ENCODE assay signal across 15 cellular contexts in the genomic region with DNA sequence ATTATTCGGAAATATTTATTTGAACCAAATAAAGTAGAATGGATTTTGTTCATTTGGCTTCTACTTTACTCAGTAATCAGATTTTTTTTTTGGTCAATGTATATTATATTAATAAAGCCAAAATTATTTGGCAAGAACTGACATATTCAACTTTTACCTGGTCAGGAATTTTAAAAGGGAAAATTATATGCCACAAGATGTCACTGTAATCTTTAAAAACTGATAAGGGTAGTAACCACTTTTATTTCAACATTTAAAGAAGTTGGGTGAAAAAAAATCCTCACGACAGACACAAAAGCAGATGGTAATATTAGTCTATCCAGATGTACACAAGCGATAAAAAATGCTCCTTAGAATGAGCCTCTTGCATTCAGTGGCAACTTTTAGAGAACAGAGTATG.
DNase-seq lines count a peak whose midpoint lies in the region; ATAC-seq, FAIRE-seq and TF ChIP-seq lines count a peak whose summit lies in the region.
"Had no signal": no experiment of that assay in that cellular context is flagged by ENCODE, and none has a peak within 500 bp of the region (broad histone marks: within the 10 kb centered on the region; RNA-seq: fewer than 3 reads in every experiment).

No MANE protein-coding gene starts in this region.

- H3K27ac ChIP-seq in K562 (ENCODE audit: extremely low read depth, low read depth, low read length) (no peak overlapping the region), neural progenitor cell (no peak overlapping the region)
- H3K27ac ChIP-seq: esophagus squamous epithelium, Peyer's patch had no signal

- whole genome bisulfite sequencing in K562 (ENCODE audit: insufficient coverage, low coverage, missing lambda C conversion rate): 6% methylated on average over 3 of the region's 3 CpGs

- no peak for ATAC-seq in K562
- ATAC-seq in HG03045 (IDR thresholded peaks at IDR 0.05; ENCODE audit: unreplicated experiment): no peak
- ATAC-seq in GM19395 (IDR thresholded peaks at IDR 0.05; ENCODE audit: unreplicated experiment): no peak
- ATAC-seq: stimulated activated naive CD8-positive, alpha-beta T cell treated with anti-CD3 and anti-CD28 coated beads, Interleukin-15, Interleukin-2, amounts not matched to agents 100 U/mL and 50 U/mL, for 24 hours had no signal

- DNase-seq in HCEC 1CT: peak; percentile 20
- DNase-seq in NCI-H2171 treated with DMSO at 0.1 percent for 48 hours (lab: John Stamatoyannopoulos, UW): peak; percentile 95
- DNase-seq in K562 (ENCODE audit: extremely low read depth in 1 of 4, low spot score in 3 of 4): no peak
- DNase-seq in neural progenitor cell (ENCODE audit: low spot score): no peak
- DNase-seq in activated CD4-positive, alpha-beta T cell treated with anti-CD3 and anti-CD28 coated beads, Interleukin-2, amount 50 U/mL, for 48 hours: no peak
- DNase-seq in stimulated activated CD4-positive, alpha-beta T cell treated with anti-CD3 and anti-CD28 coated beads, Interleukin-4, amount 100 ng/mL, for 4 hours: no peak
- DNase-seq: activated CD4-positive, CD25-positive, alpha-beta regulatory T cell treated with anti-CD3 and anti-CD28 coated beads, Interleukin-2, amount 50 U/mL, for 72 hours; caudate nucleus; esophagus squamous epithelium; NCI-H1417 treated with DMSO at 0.1 percent for 48 hours; Peyer's patch; stimulated activated CD4-positive, alpha-beta T cell treated with anti-CD3 and anti-CD28 coated beads, Interleukin-1b, Interleukin-23, amount 100 ng/mL, for 48 hours; stimulated activated naive CD8-positive, alpha-beta T cell treated with anti-CD3 and anti-CD28 coated beads, Interleukin-15, Interleukin-2, amounts not matched to agents 100 U/mL and 50 U/mL, for 24 hours had no signal

- no peaks in the 10 kb centered on the region for H4K20me1 ChIP-seq in K562 (replicated peaks; ENCODE audit: control insufficient read depth, insufficient read depth, low read length)
- no peaks in the 10 kb centered on the region for H4K20me1 ChIP-seq in neural progenitor cell (ENCODE audit: low read depth)

- H3K4me1 ChIP-seq in K562 (replicated peaks in 1 of 2; ENCODE audit: control insufficient read depth in 2 of 2, insufficient read depth in 2 of 2, low read length in 2 of 2) (no peaks in the 10 kb centered on the region), neural progenitor cell (no peaks in the 10 kb centered on the region)
- H3K4me1 ChIP-seq: Peyer's patch had no signal

- POLR2A ChIA-PET in K562 (lab: Yijun Ruan, JAX): interaction anchor here (0.6 kb wide), 1 partner anchor 23 kb away, joined by 3 read pairs; no protein-coding TSS in a partner anchor

- H3K4me3 Mint-ChIP-seq in neural progenitor cell: no peak overlapping the region

- BruUV-seq in K562 (replicated peaks; lab: Mats Ljungman, UMichigan): no TSS peak

- no peaks in the 10 kb centered on the region for H3K79me2 ChIP-seq in K562 (ENCODE audit: control insufficient read depth, insufficient read depth, low read length)
- H3K79me2 ChIP-seq in neural progenitor cell (ENCODE audit: low read depth): no peaks in the 10 kb centered on the region

- H3F3A ChIP-seq in neural progenitor cell (ENCODE audit: low read depth): no peaks in the 10 kb centered on the region

- H3K4me3 ChIP-seq in K562: no peak overlapping the region
- no peak overlapping the region for H3K4me3 ChIP-seq in neural progenitor cell
- H3K4me3 ChIP-seq: esophagus squamous epithelium, Peyer's patch had no signal

- H3K27ac Mint-ChIP-seq in neural progenitor cell: no peak overlapping the region

- H2AFZ ChIP-seq in K562 (ENCODE audit: low read depth, low read length) (no peak overlapping the region), neural progenitor cell (replicated peaks) (peak overlapping the region; percentile 54)

- intact Hi-C loops in K562 (cut with micrococcal nuclease): no loop called here

- H3K9me3 ChIP-seq in K562 (replicated peaks; ENCODE audit: control insufficient read depth, insufficient read depth, low read depth, low read length): no peaks in the 10 kb centered on the region
- no peaks in the 10 kb centered on the region for H3K9me3 ChIP-seq in neural progenitor cell (ENCODE audit: low read depth)
- H3K9me3 ChIP-seq: esophagus squamous epithelium, Peyer's patch had no signal

- H3K36me3 ChIP-seq in K562 (ENCODE audit: control insufficient read depth, insufficient read depth, low read length): no peaks in the 10 kb centered on the region
- H3K36me3 ChIP-seq in neural progenitor cell: no peaks in the 10 kb centered on the region
- H3K36me3 ChIP-seq: esophagus squamous epithelium, Peyer's patch had no signal

- H3K36me3 Mint-ChIP-seq in neural progenitor cell: no peaks in the 10 kb centered on the region

- CTCF ChIA-PET in K562 (lab: Yijun Ruan, JAX; ENCODE audit: low intra/inter-chr PET ratio): interaction anchor here (0.9 kb wide), 1 partner anchor 45 kb away, joined by 4 read pairs; no protein-coding TSS in a partner anchor

- in situ Hi-C loops in K562 (cut with MboI): no loop called here

- TF ChIP-seq EP300 in K562 (IDR thresholded peaks at IDR 0.05; ENCODE audit: low read length): no peak

- no peaks in the 10 kb centered on the region for H3K27me3 Mint-ChIP-seq in neural progenitor cell (ENCODE audit: insufficient read depth, low read depth)

- TF ChIP-seq RAD21 in K562 (CRISPR knock-in tag; conservative IDR thresholded peaks at IDR 0.05 in 1 of 2, IDR thresholded peaks at IDR 0.05 in 1 of 2): peak; percentile 40 to 51

- no peaks in the 10 kb centered on the region for H3K4me1 Mint-ChIP-seq in neural progenitor cell

- no peak for TF ChIP-seq POLR2A in K562 (conservative IDR thresholded peaks at IDR 0.05)

- H3K9me1 ChIP-seq in K562 (ENCODE audit: control insufficient read depth, insufficient read depth, low read length): no peaks in the 10 kb centered on the region

- H3K9ac ChIP-seq in K562 (ENCODE audit: insufficient read depth in 1 of 2, low read depth in 2 of 2, low read length in 2 of 2) (no peak overlapping the region), neural progenitor cell (no peak overlapping the region)

- no peaks in the 10 kb centered on the region for H3K9me3 Mint-ChIP-seq in neural progenitor cell

- no peak; a peak in 1 of 6 replicates for TF ChIP-seq CTCF in K562 (IDR thresholded peaks at IDR 0.05 in 2 of 3, conservative IDR thresholded peaks at IDR 0.05 in 1 of 3; ENCODE audit: insufficient read depth in 2 of 3, low read depth in 1 of 3, low read length in 3 of 3)
- no peak for TF ChIP-seq CTCF in neural progenitor cell (IDR thresholded peaks at IDR 0.05)

- FAIRE-seq in K562 (lab: Jason Lieb, UNC): no peak

- H3K27me3 ChIP-seq in K562 (ENCODE audit: control insufficient read depth in 2 of 2, insufficient read depth in 2 of 2, low read length in 2 of 2): no peaks in the 10 kb centered on the region
- no peaks in the 10 kb centered on the region for H3K27me3 ChIP-seq in neural progenitor cell
- H3K27me3 ChIP-seq: esophagus squamous epithelium, Peyer's patch had no signal

- H3K4me2 ChIP-seq in K562 (ENCODE audit: insufficient read depth, low read length) (no peak overlapping the region), neural progenitor cell (no peak overlapping the region)

TF ChIP-seq in K562, 482 proteins besides CTCF, POLR2A, EP300 and RAD21:
- TF ChIP-seq, protein P1, sequence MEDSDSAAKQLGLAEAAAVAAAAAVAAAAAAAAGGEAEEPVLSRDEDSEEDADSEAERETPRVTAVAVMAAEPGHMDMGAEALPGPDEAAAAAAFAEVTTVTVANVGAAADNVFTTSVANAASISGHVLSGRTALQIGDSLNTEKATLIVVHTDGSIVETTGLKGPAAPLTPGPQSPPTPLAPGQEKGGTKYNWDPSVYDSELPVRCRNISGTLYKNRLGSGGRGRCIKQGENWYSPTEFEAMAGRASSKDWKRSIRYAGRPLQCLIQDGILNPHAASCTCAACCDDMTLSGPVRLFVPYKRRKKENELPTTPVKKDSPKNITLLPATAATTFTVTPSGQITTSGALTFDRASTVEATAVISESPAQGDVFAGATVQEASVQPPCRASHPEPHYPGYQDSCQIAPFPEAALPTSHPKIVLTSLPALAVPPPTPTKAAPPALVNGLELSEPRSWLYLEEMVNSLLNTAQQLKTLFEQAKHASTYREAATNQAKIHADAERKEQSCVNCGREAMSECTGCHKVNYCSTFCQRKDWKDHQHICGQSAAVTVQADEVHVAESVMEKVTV (CRISPR knock-in tag; IDR thresholded peaks at IDR 0.05): peak; percentile 29; the same call in 1 of the 2 replicates
- TF ChIP-seq ZNF764 (CRISPR knock-in tag; IDR thresholded peaks at IDR 0.05; ENCODE audit: low read depth): no peak

Comparison
In these comparisons a context has a peak if more than half of its experiments do, and no peak if none do; other contexts are left out.
1. DNase-seq: peak in HCEC 1CT (single experiment) and NCI-H2171 treated with DMSO at 0.1 percent for 48 hours (single experiment); none in K562 (0 of 4), neural progenitor cell (single experiment), activated CD4-positive, alpha-beta T cell treated with anti-CD3 and anti-CD28 coated beads, Interleukin-2, amount 50 U/mL, for 48 hours (0 of 2) and stimulated activated CD4-positive, alpha-beta T cell treated with anti-CD3 and anti-CD28 coated beads, Interleukin-4, amount 100 ng/mL, for 4 hours (0 of 2).